In genomic region chr1:27557596-27558340, GRCh38 we compare ENCODE assay signal across 8 cellular contexts. TPM values are rescaled to one million over a fixed set of nuclear protein-coding genes. Genes with fewer than 3 reads are reported as not detected.
DNase-seq lines count a peak whose midpoint lies in the region; ATAC-seq and TF ChIP-seq lines count a peak whose summit lies in the region.

No MANE protein-coding gene starts in this region.

- CTCF ChIA-PET in activated naive CD4-positive, alpha-beta T cell treated with anti-CD3 and anti-CD28 coated beads, Interleukin-2, amount 10 ng/mL, durations not matched to agents 7 days and 5 days (lab: Charles Lee), result interaction anchor here (1.3 to 6.7 kb wide), 16 partner anchors 10 to 324 kb away, joined by 3 to 97 read pairs (median 8); partner anchors contain the start of genes AHDC1 and WDTC1

- TF ChIP-seq CTCF in mucosa of descending colon (IDR thresholded peaks at IDR 0.05) (no peak), upper lobe of right lung (IDR thresholded peaks at IDR 0.05) (no peak)

- intact Hi-C loops in mucosa of descending colon (cut with DNase I, micrococcal nuclease), result loop anchor here in 1 of 2 donors (5.0 to 10.0 kb wide), 2 partner anchors 45 to 53 kb away; partner anchors contain the start of gene AHDC1
- intact Hi-C loops in upper lobe of right lung (cut with DNase I), result no loop called here
- intact Hi-C loops in head of caudate nucleus (cut with DNase I), result loop anchor here (2.0 kb wide), 1 partner anchor 47 kb away; the partner anchor contains the start of gene AHDC1

- no peaks in the 10 kb centered on the region for H3K9me3 ChIP-seq in mucosa of descending colon
- no peaks in the 10 kb centered on the region for H3K9me3 ChIP-seq in upper lobe of right lung

- no peak for DNase-seq in activated naive CD4-positive, alpha-beta T cell treated with anti-CD3 and anti-CD28 coated beads, Interleukin-2, amount 10 ng/mL, durations not matched to agents 7 days and 5 days
- DNase-seq in activated naive CD4-positive, alpha-beta T cell treated with anti-CD3 and anti-CD28 coated beads, Interleukin-2, amount 50 U/mL, for 16 hours, result no peak
- peak; percentile 41 for DNase-seq in cerebellar cortex (ENCODE audit: low spot score)
- DNase-seq in mucosa of descending colon, result peak; percentile 85 to 90 (median 86)
- peak; percentile 74 for DNase-seq in upper lobe of right lung
- no peak for DNase-seq in NCI-H1930 (lab: John Stamatoyannopoulos, UW)
- DNase-seq in head of caudate nucleus, result no peak

- H3K9me3 Mint-ChIP-seq in activated naive CD4-positive, alpha-beta T cell treated with anti-CD3 and anti-CD28 coated beads, Interleukin-2, amount 10 ng/mL, durations not matched to agents 7 days and 5 days, result no peaks in the 10 kb centered on the region

- H3K36me3 ChIP-seq in mucosa of descending colon (ENCODE audit: low read depth), result no peaks in the 10 kb centered on the region
- H3K36me3 ChIP-seq in upper lobe of right lung, result peaks cover 10% of the 10 kb centered on the region

- ATAC-seq in mucosa of descending colon (peak; percentile 84), upper lobe of right lung (peak; percentile 59), HG03520 (IDR thresholded peaks at IDR 0.05; ENCODE audit: unreplicated experiment) (no peak)

- H3K36me3 Mint-ChIP-seq in activated naive CD4-positive, alpha-beta T cell treated with anti-CD3 and anti-CD28 coated beads, Interleukin-2, amount 10 ng/mL, durations not matched to agents 7 days and 5 days, result peaks cover 3% of the 10 kb centered on the region

- H3K27ac ChIP-seq in upper lobe of right lung, result peak overlapping the region; percentile 66

- peaks cover 35% of the 10 kb centered on the region for H3K4me1 Mint-ChIP-seq in activated naive CD4-positive, alpha-beta T cell treated with anti-CD3 and anti-CD28 coated beads, Interleukin-2, amount 10 ng/mL, durations not matched to agents 7 days and 5 days

- no peaks in the 10 kb centered on the region for H3K27me3 ChIP-seq in upper lobe of right lung

- peak overlapping the region; percentile 64 for H3K27ac Mint-ChIP-seq in activated naive CD4-positive, alpha-beta T cell treated with anti-CD3 and anti-CD28 coated beads, Interleukin-2, amount 10 ng/mL, durations not matched to agents 7 days and 5 days

- no peak overlapping the region for H3K4me3 Mint-ChIP-seq in activated naive CD4-positive, alpha-beta T cell treated with anti-CD3 and anti-CD28 coated beads, Interleukin-2, amount 10 ng/mL, durations not matched to agents 7 days and 5 days

- H3K4me1 ChIP-seq in mucosa of descending colon (ENCODE audit: low read depth) (peaks cover 29% of the 10 kb centered on the region), upper lobe of right lung (peaks cover 51% of the 10 kb centered on the region)

- no peak overlapping the region for H3K4me3 ChIP-seq in mucosa of descending colon
- H3K4me3 ChIP-seq in upper lobe of right lung, result no peak overlapping the region

- H3K27me3 Mint-ChIP-seq in activated naive CD4-positive, alpha-beta T cell treated with anti-CD3 and anti-CD28 coated beads, Interleukin-2, amount 10 ng/mL, durations not matched to agents 7 days and 5 days, result no peaks in the 10 kb centered on the region

RNA-seq across cellular contexts. Expression of gene AHDC1, which starts 46.2 kb away (rescaled TPM):
- total RNA-seq in mucosa of descending colon, result 10 to 100 TPM; 13.7 to 58.6 (median 18.7) TPM
- total RNA-seq in upper lobe of right lung, result 34.2 TPM

Comparison
In these comparisons a context has a peak if more than half of its experiments do, and no peak if none do; other contexts are left out.
1. DNase-seq: peak in cerebellar cortex (single experiment), mucosa of descending colon (3 of 3) and upper lobe of right lung (single experiment); none in activated naive CD4-positive, alpha-beta T cell treated with anti-CD3 and anti-CD28 coated beads, Interleukin-2, amount 10 ng/mL, durations not matched to agents 7 days and 5 days (single experiment), activated naive CD4-positive, alpha-beta T cell treated with anti-CD3 and anti-CD28 coated beads, Interleukin-2, amount 50 U/mL, for 16 hours (single experiment), NCI-H1930 (0 of 2) and head of caudate nucleus (0 of 42).